Comparison of ENCODE assay signal across 1 cellular context in genomic region chr17:7239091-7240027, GRCh38.
TF ChIP-seq lines count a peak whose summit lies in the region.

PHF23 (minus strand) TSS chr17:7239457; CDS start chr17:7239279, 178 bp downstream.

TF ChIP-seq in HEK293, 187 proteins besides CTCF, POLR2A, EP300 and RAD21 (continued from another document and continues in another):
- TF ChIP-seq TSHZ1 (tag by site-specific recombination; IDR thresholded peaks at IDR 0.05; ENCODE audit: borderline replicate concordance) (no peak), BCL6B (tag by site-specific recombination; IDR thresholded peaks at IDR 0.05) (no peak), ZNF837 (tag by site-specific recombination; IDR thresholded peaks at IDR 0.05) (no peak), ZNF580 (tag by site-specific recombination; IDR thresholded peaks at IDR 0.05) (no peak), INSM2 (tag by site-specific recombination; IDR thresholded peaks at IDR 0.05) (no peak; the same call in 1 of the 2 replicates), ZNF549 (tag by site-specific recombination; IDR thresholded peaks at IDR 0.05) (no peak), SP7 (tag by site-specific recombination; IDR thresholded peaks at IDR 0.05) (peak; percentile 78), ZNF354C (tag by site-specific recombination; IDR thresholded peaks at IDR 0.05; ENCODE audit: borderline replicate concordance, low read depth) (no peak), ZNF211 (tag by site-specific recombination; IDR thresholded peaks at IDR 0.05; ENCODE audit: low read depth) (no peak), ZNF529 (tag by site-specific recombination; IDR thresholded peaks at IDR 0.05; ENCODE audit: insufficient replicate concordance) (no peak), YY1 (tag by site-specific recombination; IDR thresholded peaks at IDR 0.05) (peak; percentile 63; the same call in 1 of the 2 replicates), SP3 (tag by site-specific recombination; IDR thresholded peaks at IDR 0.05) (peak; percentile 98), ZNF37A (tag by site-specific recombination; IDR thresholded peaks at IDR 0.05) (no peak), ZBTB1 (tag by site-specific recombination; IDR thresholded peaks at IDR 0.05) (no peak), ZNF433 (tag by site-specific recombination; IDR thresholded peaks at IDR 0.05; ENCODE audit: low read depth) (no peak), ZNF221 (tag by site-specific recombination; IDR thresholded peaks at IDR 0.05; ENCODE audit: borderline replicate concordance) (no peak), ZNF398 (tag by site-specific recombination; IDR thresholded peaks at IDR 0.05) (peak; percentile 100), ZNF660 (tag by site-specific recombination; IDR thresholded peaks at IDR 0.05) (no peak), ZEB2 (tag by site-specific recombination; IDR thresholded peaks at IDR 0.05) (peak; percentile 93), ZBTB20 (tag by site-specific recombination; IDR thresholded peaks at IDR 0.05) (peak; percentile 65; the same call in 1 of the 2 replicates), ZFHX2 (tag by site-specific recombination; conservative IDR thresholded peaks at IDR 0.05) (peak; percentile 89), GLI4 (tag by site-specific recombination; IDR thresholded peaks at IDR 0.05) (0 out of 2 replicates have a peak, but pooled peaks have one; percentile 23), ZNF324 (tag by site-specific recombination; IDR thresholded peaks at IDR 0.05) (no peak; the same call in 1 of the 2 replicates), RBAK (tag by site-specific recombination; IDR thresholded peaks at IDR 0.05) (no peak), ZBTB8A (tag by site-specific recombination; IDR thresholded peaks at IDR 0.05) (peak; percentile 35), ZFP3 (tag by site-specific recombination; IDR thresholded peaks at IDR 0.05; ENCODE audit: low read depth) (no peak), ZBTB17 (tag by site-specific recombination; IDR thresholded peaks at IDR 0.05) (peak; percentile 94), OVOL3 (tag by site-specific recombination; IDR thresholded peaks at IDR 0.05) (no peak), ZBTB21 (tag by site-specific recombination; IDR thresholded peaks at IDR 0.05) (no peak), ZNF366 (tag by site-specific recombination; conservative IDR thresholded peaks at IDR 0.05) (peak; percentile 100), ZNF146 (tag by site-specific recombination; IDR thresholded peaks at IDR 0.05) (no peak), BCL11A (tag by site-specific recombination; IDR thresholded peaks at IDR 0.05; ENCODE audit: low read depth) (no peak), KLF8 (tag by site-specific recombination; IDR thresholded peaks at IDR 0.05) (peak; percentile 77; the same call in 1 of the 2 replicates), KLF16 (tag by site-specific recombination; IDR thresholded peaks at IDR 0.05) (0 out of 2 replicates have a peak, but pooled peaks have one; percentile 22), ZNF654 (tag by site-specific recombination; IDR thresholded peaks at IDR 0.05; ENCODE audit: low read depth) (no peak), ZNF169 (tag by site-specific recombination; IDR thresholded peaks at IDR 0.05) (no peak), ZIC2 (tag by site-specific recombination; IDR thresholded peaks at IDR 0.05) (peak; percentile 54), ZNF555 (tag by site-specific recombination; conservative IDR thresholded peaks at IDR 0.05) (no peak), ZNF629 (tag by site-specific recombination; IDR thresholded peaks at IDR 0.05) (peak; percentile 37), YY2 (tag by site-specific recombination; IDR thresholded peaks at IDR 0.05) (no peak; the same call in 1 of the 2 replicates), ZNF610 (tag by site-specific recombination; IDR thresholded peaks at IDR 0.05; ENCODE audit: borderline replicate concordance) (no peak; the same call in 1 of the 2 replicates), ZNF639 (tag by site-specific recombination; IDR thresholded peaks at IDR 0.05) (peak; percentile 12), ZNF843 (tag by site-specific recombination; IDR thresholded peaks at IDR 0.05) (0 out of 2 replicates have a peak, but pooled peaks have one; percentile 47), ZNF830 (tag by site-specific recombination; IDR thresholded peaks at IDR 0.05; ENCODE audit: low read depth) (no peak), ZNF19 (tag by site-specific recombination; IDR thresholded peaks at IDR 0.05; ENCODE audit: low read depth) (no peak), ZNF2 (tag by site-specific recombination; IDR thresholded peaks at IDR 0.05) (no peak), ZXDB (tag by site-specific recombination; IDR thresholded peaks at IDR 0.05) (peak; percentile 53; the same call in 1 of the 2 replicates), ZNF521 (tag by site-specific recombination; IDR thresholded peaks at IDR 0.05) (no peak), ZNF132 (tag by site-specific recombination; IDR thresholded peaks at IDR 0.05; ENCODE audit: borderline replicate concordance) (no peak), ZNF785 (tag by site-specific recombination; IDR thresholded peaks at IDR 0.05) (no peak; the same call in 1 of the 2 replicates), ZNF350 (tag by site-specific recombination; IDR thresholded peaks at IDR 0.05) (no peak), HIC1 (tag by site-specific recombination; IDR thresholded peaks at IDR 0.05) (no peak), ZFP37 (tag by site-specific recombination; IDR thresholded peaks at IDR 0.05) (peak; percentile 62; the same call in 1 of the 2 replicates), ZNF223 (tag by site-specific recombination; IDR thresholded peaks at IDR 0.05) (peak; percentile 66; the same call in 1 of the 2 replicates), ZNF747 (tag by site-specific recombination; IDR thresholded peaks at IDR 0.05) (no peak), ZNF23 (tag by site-specific recombination; IDR thresholded peaks at IDR 0.05; ENCODE audit: borderline replicate concordance) (no peak), ZNF174 (tag by site-specific recombination; IDR thresholded peaks at IDR 0.05) (no peak), WT1 (tag by site-specific recombination; IDR thresholded peaks at IDR 0.05) (no peak), ZNF214 (tag by site-specific recombination; IDR thresholded peaks at IDR 0.05; ENCODE audit: borderline replicate concordance) (no peak), ZBTB44 (tag by site-specific recombination; IDR thresholded peaks at IDR 0.05) (no peak), KLF7 (tag by site-specific recombination; IDR thresholded peaks at IDR 0.05; ENCODE audit: borderline replicate concordance) (no peak), ZNF423 (tag by site-specific recombination; IDR thresholded peaks at IDR 0.05) (peak; percentile 50; the same call in 1 of the 2 replicates), ZSCAN30 (tag by site-specific recombination; IDR thresholded peaks at IDR 0.05) (peak; percentile 5; the same call in 1 of the 2 replicates), ZNF184 (tag by site-specific recombination; IDR thresholded peaks at IDR 0.05) (no peak), ZNF76 (tag by site-specific recombination; IDR thresholded peaks at IDR 0.05; ENCODE audit: borderline replicate concordance, low read depth) (peak; percentile 99)
